ENCODE assay signal across 8 cellular contexts in genomic region chr11:75565221-75565814, GRCh38. TPM values are rescaled to one million over a fixed set of nuclear protein-coding genes. Genes with fewer than 3 reads are reported as not detected.
A peak's percentile ranks its signal among the peaks of the same experiment; 100 is the strongest.
DNase-seq lines count a peak whose midpoint lies in the region; ATAC-seq and TF ChIP-seq lines count a peak whose summit lies in the region.

No MANE protein-coding gene starts in this region.

- H3K36me3 ChIP-seq in heart left ventricle = peaks cover 6 to 57% (median 48%) of the 10 kb centered on the region in 9 donors
- H3K36me3 ChIP-seq in gastrocnemius medialis = peaks cover 0 to 38% of the 10 kb centered on the region in 2 donors

- CTCF ChIA-PET in WTC11 (lab: Charles Lee) = interaction anchor here (1.1 to 6.1 kb wide), 10 partner anchors 10 to 114 kb away, joined by 3 to 69 read pairs (median 16); no protein-coding TSS in a partner anchor

- H3K27me3 ChIP-seq in heart left ventricle = no peaks in the 10 kb centered on the region
- no peaks in the 10 kb centered on the region for H3K27me3 ChIP-seq in gastrocnemius medialis

- POLR2A ChIA-PET in WTC11 (lab: Charles Lee) = interaction anchor here (3.2 to 3.4 kb wide), 3 partner anchors 9 to 19 kb away, joined by 18 to 30 read pairs (median 26); no protein-coding TSS in a partner anchor

- H3K27ac Mint-ChIP-seq in WTC11 (peak overlapping the region; percentile 91), immature natural killer cell (peak overlapping the region in 3 of 6 donors; percentile 3 to 34 (median 5))

- H3K27ac ChIP-seq in heart left ventricle (peak overlapping the region; percentile 13 to 100 (median 99)), gastrocnemius medialis (peak overlapping the region; percentile 95 to 100 (median 99))

- peaks cover 9 to 89% (median 67%) of the 10 kb centered on the region in 12 donors for H3K4me1 ChIP-seq in heart left ventricle
- peaks cover 31 to 46% of the 10 kb centered on the region in 2 donors for H3K4me1 ChIP-seq in gastrocnemius medialis

- intact Hi-C loops in heart left ventricle (cut with DNase I) (no loop called here), gastrocnemius medialis (cut with DNase I; ENCODE audit: low total_unique reads) (no loop called here)

- TF ChIP-seq CTCF in WTC11 (IDR thresholded peaks at IDR 0.05) = no peak
- no peak for TF ChIP-seq CTCF in heart left ventricle (IDR thresholded peaks at IDR 0.05)
- no peak for TF ChIP-seq CTCF in gastrocnemius medialis (IDR thresholded peaks at IDR 0.05 in 4 of 5, conservative IDR thresholded peaks at IDR 0.05 in 1 of 5)

- DNase-seq in GM03348 (ENCODE audit: low spot score) (peak; percentile 84), WTC11 (ENCODE audit: low spot score) (peak; percentile 48), heart left ventricle (peak; percentile 63 to 80 (median 76)), gastrocnemius medialis (no peak), immature natural killer cell (no peak), NCI-H1694 treated with DMSO at 0.1 percent for 48 hours (lab: John Stamatoyannopoulos, UW) (no peak)
- no peak for DNase-seq in central memory CD4-positive, alpha-beta T cell
- DNase-seq in stimulated activated CD4-positive, alpha-beta T cell treated with anti-CD3 and anti-CD28 coated beads, Interleukin-1b, Interleukin-23, amount 100 ng/mL, for 48 hours = no peak

- H3K27me3 Mint-ChIP-seq in WTC11 (ENCODE audit: low read depth) (no peaks in the 10 kb centered on the region), immature natural killer cell (ENCODE audit: low read depth in 3 of 3) (peaks cover 0 to 1% (median 0%) of the 10 kb centered on the region in 3 donors)

- H3K9me3 Mint-ChIP-seq in WTC11 (no peaks in the 10 kb centered on the region), immature natural killer cell (no peaks in the 10 kb centered on the region)

- H3K9me3 ChIP-seq in heart left ventricle (no peaks in the 10 kb centered on the region), gastrocnemius medialis (no peaks in the 10 kb centered on the region)

- in situ Hi-C loops in gastrocnemius medialis (cut with MboI; ENCODE audit: low sequenced_read_pairs in 4 of 4) = no loop called here

- H3K4me3 ChIP-seq in heart left ventricle = peak overlapping the region in 9 of 12 donors; percentile 62 to 97 (median 91)
- H3K4me3 ChIP-seq in gastrocnemius medialis = peak overlapping the region in 1 of 4 donors; percentile 97

- peak overlapping the region; percentile 96 for H3K4me3 Mint-ChIP-seq in WTC11
- H3K4me3 Mint-ChIP-seq in immature natural killer cell = no peak overlapping the region

- H3K4me1 Mint-ChIP-seq in WTC11 (peaks cover 43% of the 10 kb centered on the region), immature natural killer cell (peaks cover 42 to 48% of the 10 kb centered on the region in 2 donors)

- WGBS in heart left ventricle, 4 donors = 19 to 39% (median 26%) methylated on average over 4 to 5 of the region's 5 CpGs

- TF ChIP-seq POLR2A in heart left ventricle (IDR thresholded peaks at IDR 0.05) (no peak), gastrocnemius medialis (IDR thresholded peaks at IDR 0.05) (no peak)

- H3K36me3 Mint-ChIP-seq in WTC11 = peaks cover 41% of the 10 kb centered on the region
- peaks cover 0 to 7% (median 4%) of the 10 kb centered on the region in 3 donors for H3K36me3 Mint-ChIP-seq in immature natural killer cell

- no peak for ATAC-seq in WTC11
- peak in 3 of 4 donors; percentile 22 to 36 (median 32) for ATAC-seq in heart left ventricle
- peak in 1 of 2 donors; percentile 19 for ATAC-seq in gastrocnemius medialis

TF ChIP-seq in WTC11, 78 proteins besides CTCF, POLR2A, EP300 and RAD21:
- peak; percentile 76; the same call in 1 of the 2 replicates for TF ChIP-seq ZNF263 (CRISPR knock-in tag; IDR thresholded peaks at IDR 0.05; ENCODE audit: low read depth)
- TF ChIP-seq USF1 (CRISPR knock-in tag; IDR thresholded peaks at IDR 0.05) = no peak
- no peak for TF ChIP-seq FOXJ3 (CRISPR knock-in tag; IDR thresholded peaks at IDR 0.05; ENCODE audit: borderline replicate concordance)

RNA-seq across cellular contexts. Expression of gene SERPINH1, which starts 3.3 kb away (rescaled TPM):
- total RNA-seq in WTC11 (2021) (411 to 478 TPM (median 473 TPM) in 3 replicates), heart left ventricle (100 to 1,000 TPM in 3 of 9 donors, 10 to 100 TPM in 6; 35.7 to 211 (median 71.8) TPM), gastrocnemius medialis (10 to 100 TPM; 18.5 to 42.4 (median 34.8) TPM)
- polyA plus RNA-seq in heart left ventricle (100 to 1,000 TPM in 1 of 2 donors, 10 to 100 TPM in 1; 32.5 to 190 TPM), immature natural killer cell (1 to 10 TPM; 3.4 to 8.4 (median 4.5) TPM)

RNA-seq across cellular contexts. Expression of gene GDPD5, which starts 39.6 kb away (rescaled TPM):
- 4.7 to 12.2 TPM (median 5.3 TPM) in 3 replicates for total RNA-seq in WTC11 (2021)
- 10 to 100 TPM in 2 of 9 donors, 1 to 10 TPM in 7; 2.0 to 12.5 (median 5.1) TPM for total RNA-seq in heart left ventricle
- 1 to 10 TPM; 4.0 to 4.8 TPM for polyA plus RNA-seq in heart left ventricle
- 10 to 100 TPM in 3 of 4 donors, 1 to 10 TPM in 1; 5.6 to 12.6 (median 11.2) TPM for total RNA-seq in gastrocnemius medialis
- polyA plus RNA-seq in immature natural killer cell = 1 to 10 TPM; 1.8 to 9.2 (median 4.1) TPM

Comparison
In these comparisons a context has a peak if more than half of its experiments do, and no peak if none do; other contexts are left out.
1. DNase-seq: peak in GM03348 (single experiment), WTC11 (single experiment) and heart left ventricle (5 of 5); none in gastrocnemius medialis (0 of 2), immature natural killer cell (0 of 3), NCI-H1694 treated with DMSO at 0.1 percent for 48 hours (single experiment), central memory CD4-positive, alpha-beta T cell (single experiment) and stimulated activated CD4-positive, alpha-beta T cell treated with anti-CD3 and anti-CD28 coated beads, Interleukin-1b, Interleukin-23, amount 100 ng/mL, for 48 hours (single experiment).